Comparison of ENCODE assay signal across 26 cellular contexts in genomic region chr12:25813843-25814242, GRCh38.
"Had no signal": no experiment of that assay in that cellular context is flagged by ENCODE, and none has a peak within 500 bp of the region (broad histone marks: within the 10 kb centered on the region; RNA-seq: fewer than 3 reads in every experiment).

No MANE protein-coding gene starts in this region.

- H3K27ac ChIP-seq: epithelial cell of prostate, gastrocnemius medialis, left lung, neutrophil, pancreas, stomach, thyroid gland, vagina had no signal

- DNase-seq: effector CD8-positive, alpha-beta T cell; endodermal cell; foreskin fibroblast; gastrocnemius medialis; head of caudate nucleus; left cardiac atrium; left lung; mesenchymal stem cell; mucosa of descending colon; naive B cell; pancreas; stimulated activated CD4-positive, alpha-beta T cell treated with anti-CD3 and anti-CD28 coated beads, Interleukin-12 subunit alpha, Interleukin-12 subunit beta, amount 100 ng/mL, for 4 hours; stimulated activated CD4-positive, alpha-beta T cell treated with anti-CD3 and anti-CD28 coated beads, Interleukin-1b, Interleukin-23, amount 100 ng/mL, for 48 hours; stimulated activated CD4-positive, alpha-beta T cell treated with anti-CD3 and anti-CD28 coated beads, Interleukin-4, amount 100 ng/mL, for 1 hour; stimulated activated CD8-positive, alpha-beta memory T cell treated with anti-CD3 and anti-CD28 coated beads, Interleukin-4, amount 100 ng/mL, for 48 hours; stimulated activated naive CD4-positive, alpha-beta T cell treated with Interleukin-2 at 50 U/mL for 16 hours; stomach; thyroid gland; trophoblast cell had no signal

- H3K9me3 ChIP-seq: gastrocnemius medialis, mucosa of descending colon, neutrophil, pancreas, stomach, thyroid gland, vagina had no signal

- ATAC-seq: esophagus mucosa; gastrocnemius medialis; left cardiac atrium; left lung; mucosa of descending colon; natural killer cell treated with Interleukin-12 subunit alpha and Interleukin-12 subunit beta and Interleukin-15 and Interleukin-18, amount 100 ng/mL, for 72 hours; pancreas; sciatic nerve had no signal

- H3K27me3 ChIP-seq: gastrocnemius medialis, left lung, neutrophil, pancreas, stomach, thyroid gland, vagina had no signal

- H3K4me1 ChIP-seq: gastrocnemius medialis, left lung, pancreas, stomach, thyroid gland had no signal

- H3K4me3 ChIP-seq: gastrocnemius medialis, left lung, mucosa of descending colon, pancreas, smooth muscle cell, stomach, thyroid gland, vagina had no signal

- H3K36me3 ChIP-seq: gastrocnemius medialis, left lung, neutrophil, pancreas, stomach, thyroid gland, vagina had no signal
